In the genomic region with DNA sequence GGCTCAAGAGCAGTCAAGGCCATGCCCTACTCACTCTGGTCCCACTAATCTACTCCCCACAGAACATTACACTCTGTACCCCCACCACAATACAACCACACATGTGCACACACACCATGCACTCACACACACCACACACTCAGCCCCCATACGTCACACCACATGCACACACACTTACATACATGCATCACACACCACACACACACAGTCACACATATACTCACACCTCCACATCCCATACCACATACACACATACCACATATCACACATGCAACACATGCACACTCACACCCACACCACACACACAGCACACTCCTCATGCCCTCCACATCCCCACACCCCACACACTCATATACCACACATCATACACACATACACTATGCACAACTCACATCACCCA, we compare ENCODE assay signal across 16 cellular contexts.
A peak's percentile ranks its signal among the peaks of the same experiment; 100 is the strongest.
DNase-seq lines count a peak whose midpoint lies in the region; ATAC-seq, FAIRE-seq and TF ChIP-seq lines count a peak whose summit lies in the region.
"Had no signal": no experiment of that assay in that cellular context is flagged by ENCODE, and none has a peak within 500 bp of the region (broad histone marks: within the 10 kb centered on the region; RNA-seq: fewer than 3 reads in every experiment).

No MANE protein-coding gene starts in this region.

- no peak overlapping the region for H2BK120ac ChIP-seq in IMR-90 (ENCODE audit: low read depth, low read length)
- H2BK120ac ChIP-seq in mesendoderm (ENCODE audit: low read depth, low read length): no peak overlapping the region

- peak overlapping the region; percentile 11; the same call in 1 of the 2 replicates for H3K4ac ChIP-seq in IMR-90 (ENCODE audit: low read depth, low read length)
- no peak overlapping the region for H3K4ac ChIP-seq in mesendoderm (ENCODE audit: low read depth, low read length)

- peak overlapping the region; percentile 64 for H2BK5ac ChIP-seq in IMR-90 (ENCODE audit: low read depth, low read length, poor library complexity, severe bottlenecking)
- no peak overlapping the region for H2BK5ac ChIP-seq in mesendoderm (ENCODE audit: low read length)

- H3K27ac ChIP-seq in HepG2 (ENCODE audit: extremely low read length, insufficient read depth, low read length): no peak overlapping the region
- H3K27ac ChIP-seq in right lobe of liver: no peak overlapping the region
- no peak overlapping the region for H3K27ac ChIP-seq in IMR-90 (ENCODE audit: insufficient read depth, low read length)
- no peak overlapping the region for H3K27ac ChIP-seq in mesendoderm (ENCODE audit: low read depth, low read length)
- no peak overlapping the region for H3K27ac ChIP-seq in kidney (ENCODE audit: low read depth in 2 of 2, low read length in 2 of 2)
- H3K27ac ChIP-seq: BLaER1 had no signal

- TF ChIP-seq RAD21 in HepG2 (CRISPR knock-in tag; IDR thresholded peaks at IDR 0.05) (no peak), IMR-90 (IDR thresholded peaks at IDR 0.05; ENCODE audit: low read length) (no peak)

- no peak for TF ChIP-seq POLR2A in HepG2 (IDR thresholded peaks at IDR 0.05; ENCODE audit: insufficient read depth in 1 of 2, low read depth in 2 of 2, low read length in 2 of 2)
- TF ChIP-seq POLR2A in right lobe of liver (IDR thresholded peaks at IDR 0.05): no peak
- TF ChIP-seq POLR2A in IMR-90 (IDR thresholded peaks at IDR 0.05; ENCODE audit: low read depth, low read length): no peak

- H2AFZ ChIP-seq in HepG2 (ENCODE audit: low read length) (no peak overlapping the region), IMR-90 (replicated peaks; ENCODE audit: low read length, poor library complexity) (peak overlapping the region; percentile 68)
- H2AFZ ChIP-seq: GM23338 had no signal

- 41% methylated on average over 1 of the region's 1 CpG for WGBS in HepG2 (ENCODE audit: low lambda C conversion rate)
- 67% methylated on average over 1 of the region's 1 CpG for WGBS in right lobe of liver (ENCODE audit: insufficient coverage, low coverage, low lambda C conversion rate, missing lambda C conversion rate)
- WGBS in IMR-90 (ENCODE audit: extremely low coverage in 2 of 2, insufficient read length in 1 of 2), 2 experiments: 67% methylated on average over 1 of the region's 1 CpG; no CpG with 5 or more reads in 1 of the 2 experiments
- no CpG with 5 or more reads among the region's 1 CpG for WGBS in mesendoderm (ENCODE audit: extremely low coverage, insufficient coverage, low lambda C conversion rate)

- no peak overlapping the region for H4K5ac ChIP-seq in IMR-90 (ENCODE audit: low read depth, low read length)
- no peak overlapping the region for H4K5ac ChIP-seq in mesendoderm (ENCODE audit: low read length)

- H3K27me3 ChIP-seq in HepG2 (ENCODE audit: control insufficient read depth in 1 of 2, insufficient read depth in 2 of 2, low read length in 2 of 2): peaks cover 0 to 9% of the 10 kb centered on the region in 2 experiments; a peak in 1 of 5 replicates
- no peaks in the 10 kb centered on the region for H3K27me3 ChIP-seq in right lobe of liver
- H3K27me3 ChIP-seq in IMR-90 (ENCODE audit: control insufficient read depth, insufficient read depth, low read length): no peaks in the 10 kb centered on the region
- H3K27me3 ChIP-seq in mesendoderm (ENCODE audit: insufficient read depth, low read length, poor library complexity): no peaks in the 10 kb centered on the region
- H3K27me3 ChIP-seq: BLaER1 had no signal

- H2AK5ac ChIP-seq in IMR-90 (ENCODE audit: low read depth, low read length) (peak overlapping the region; percentile 86; the same call in 1 of the 2 replicates), mesendoderm (ENCODE audit: low read length) (no peak overlapping the region)

- dilution Hi-C loops in IMR-90 (cut with HindIII; ENCODE audit: low sequenced_read_pairs, unreplicated experiment): no loop called here

- no peaks in the 10 kb centered on the region for H3K79me1 ChIP-seq in IMR-90 (ENCODE audit: low read depth in 1 of 2, low read length in 2 of 2)
- H3K79me1 ChIP-seq in mesendoderm (ENCODE audit: low read length): no peaks in the 10 kb centered on the region

- H2BK15ac ChIP-seq in IMR-90 (ENCODE audit: low read depth, low read length) (no peak overlapping the region; the same call in 2 of the 3 replicates), mesendoderm (replicated peaks; ENCODE audit: low read depth) (no peak overlapping the region)

- FAIRE-seq in HepG2 (lab: Jason Lieb, UNC) (no peak), kidney (lab: Jason Lieb, UNC) (no peak)

- H3K4me2 ChIP-seq in HepG2 (ENCODE audit: low read depth, low read length): no peak overlapping the region
- H3K4me2 ChIP-seq in IMR-90 (ENCODE audit: low read depth, low read length): no peak overlapping the region
- H3K4me2 ChIP-seq in mesendoderm (ENCODE audit: low read length): no peak overlapping the region
- H3K4me2 ChIP-seq: BLaER1, GM23338 had no signal

- H4K8ac ChIP-seq in IMR-90 (ENCODE audit: low read depth in 2 of 2, low read length in 2 of 2) (no peak overlapping the region), mesendoderm (ENCODE audit: low read depth, low read length) (no peak overlapping the region)

- H3K23ac ChIP-seq in IMR-90 (ENCODE audit: low read depth, low read length) (no peak overlapping the region), mesendoderm (ENCODE audit: low read length) (no peak overlapping the region)

- H3K4me1 ChIP-seq in HepG2 (ENCODE audit: insufficient read depth, low read length): peaks cover 12% of the 10 kb centered on the region
- no peaks in the 10 kb centered on the region for H3K4me1 ChIP-seq in right lobe of liver
- peaks cover 12% of the 10 kb centered on the region for H3K4me1 ChIP-seq in IMR-90 (ENCODE audit: control insufficient read depth, insufficient read depth, low read length)
- no peaks in the 10 kb centered on the region for H3K4me1 ChIP-seq in mesendoderm (ENCODE audit: control insufficient read depth, low read depth, low read length)
- H3K4me1 ChIP-seq in kidney (ENCODE audit: control insufficient read depth in 1 of 2, insufficient read depth in 1 of 2, low read depth in 1 of 2, low read length in 2 of 2): no peaks in the 10 kb centered on the region
- H3K4me1 ChIP-seq: BLaER1, Caco-2 had no signal

- CTCF ChIA-PET in HepG2 (lab: Yijun Ruan, JAX; ENCODE audit: low intra/inter-chr PET ratio, low total read pairs): no interaction called here
- CTCF ChIA-PET in IMR-90 (lab: Yijun Ruan, JAX): interaction anchor here (0.6 to 0.9 kb wide), 2 partner anchors 65 to 353 kb away, joined by 3 to 5 read pairs; no protein-coding TSS in a partner anchor

- BruUV-seq in HepG2 (replicated peaks; lab: Mats Ljungman, UMichigan) (no TSS peak), IMR-90 (replicated peaks; lab: Mats Ljungman, UMichigan) (no TSS peak)

- TF ChIP-seq EP300 in HepG2 (IDR thresholded peaks at IDR 0.05; ENCODE audit: low read depth in 2 of 2, low read length in 2 of 2): no peak
- no peak for TF ChIP-seq EP300 in HepG2 (CRISPR knock-in tag; IDR thresholded peaks at IDR 0.05; ENCODE audit: borderline replicate concordance)

- H3K56ac ChIP-seq in IMR-90 (ENCODE audit: extremely low read depth, insufficient read depth, low read length) (no peak overlapping the region), mesendoderm (ENCODE audit: low read length) (peak overlapping the region; percentile 25)

- no peak overlapping the region for H2AK9ac ChIP-seq in IMR-90 (replicated peaks; ENCODE audit: low read depth, low read length, poor library complexity)

- POLR2A ChIA-PET in HepG2 (lab: Yijun Ruan, JAX): no interaction called here
- POLR2A ChIA-PET in IMR-90 (lab: Charles Lee; ENCODE audit: unreplicated experiment): interaction anchor here (0.7 kb wide), 1 partner anchor 9 kb away, joined by 30 read pairs; no protein-coding TSS in a partner anchor

- H3K18ac ChIP-seq in IMR-90 (ENCODE audit: low read depth, low read length): no peak overlapping the region
- H3K18ac ChIP-seq in mesendoderm (ENCODE audit: low read length): no peak overlapping the region

- H3K9me3 ChIP-seq in HepG2 (ENCODE audit: low read length) (no peaks in the 10 kb centered on the region), right lobe of liver (no peaks in the 10 kb centered on the region), IMR-90 (ENCODE audit: control insufficient read depth, insufficient read depth, low read length) (no peaks in the 10 kb centered on the region), kidney (ENCODE audit: control insufficient read depth in 1 of 2, low read length in 2 of 2) (no peaks in the 10 kb centered on the region)
- H3K9me3 ChIP-seq: BLaER1, Caco-2 had no signal

- no peak overlapping the region for H3K14ac ChIP-seq in IMR-90 (replicated peaks; ENCODE audit: low read depth, low read length)

- H3K9me1 ChIP-seq in IMR-90 (ENCODE audit: insufficient read depth, low read length): peaks cover 5% of the 10 kb centered on the region

- H3K79me2 ChIP-seq in HepG2 (ENCODE audit: insufficient read depth, low read length) (no peaks in the 10 kb centered on the region), mesendoderm (ENCODE audit: control insufficient read depth, insufficient read depth, low read length) (no peaks in the 10 kb centered on the region)

- DNase-seq in HepG2 (ENCODE audit: low spot score): no peak
- DNase-seq in right lobe of liver: no peak
- DNase-seq in IMR-90: no peak
- no peak for DNase-seq in mesendoderm
- no peak for DNase-seq in kidney
- DNase-seq in glomerular visceral epithelial cell (ENCODE audit: extremely low spot score): no peak
- DNase-seq: 8988T; AML-193; CD8-positive, alpha-beta memory T cell; HFFc6; KBM-7 had no signal

- H2BK20ac ChIP-seq in IMR-90 (ENCODE audit: low read depth, low read length): no peak overlapping the region

- H4K20me1 ChIP-seq in HepG2 (ENCODE audit: insufficient read depth, low read length) (no peaks in the 10 kb centered on the region), IMR-90 (ENCODE audit: insufficient read depth, low read length) (no peaks in the 10 kb centered on the region)
- H4K20me1 ChIP-seq: BLaER1 had no signal

- no peak for TF ChIP-seq CTCF in HepG2 (CRISPR knock-in tag; IDR thresholded peaks at IDR 0.05)
- TF ChIP-seq CTCF in right lobe of liver (IDR thresholded peaks at IDR 0.05): no peak
- TF ChIP-seq CTCF in IMR-90 (conservative IDR thresholded peaks at IDR 0.05; ENCODE audit: low read depth, low read length): no peak
- no peak for TF ChIP-seq CTCF in kidney (IDR thresholded peaks at IDR 0.05; ENCODE audit: borderline replicate concordance, extremely low read depth, insufficient read depth)

- H3K4me3 ChIP-seq in HepG2 (replicated peaks in 1 of 3; ENCODE audit: insufficient read depth in 1 of 3, low read depth in 2 of 3, low read length in 3 of 3): no peak overlapping the region
- H3K4me3 ChIP-seq in right lobe of liver: no peak overlapping the region
- no peak overlapping the region for H3K4me3 ChIP-seq in IMR-90 (ENCODE audit: insufficient read depth, low read depth, low read length)
- no peak overlapping the region for H3K4me3 ChIP-seq in mesendoderm (ENCODE audit: low read length)
- H3K4me3 ChIP-seq in kidney (ENCODE audit: low read length in 2 of 2): no peak overlapping the region
- H3K4me3 ChIP-seq: BLaER1, GM23338 had no signal

- no peak overlapping the region for H3K9ac ChIP-seq in HepG2 (ENCODE audit: insufficient read depth, low read depth, low read length)
- H3K9ac ChIP-seq in IMR-90 (ENCODE audit: low read depth, low read length): no peak overlapping the region
- H3K9ac ChIP-seq in mesendoderm (ENCODE audit: low read length): no peak overlapping the region
- H3K9ac ChIP-seq in kidney (ENCODE audit: low read length in 2 of 2): no peak overlapping the region
- H3K9ac ChIP-seq: BLaER1 had no signal

- no peak for ATAC-seq in HepG2
- no peak for ATAC-seq in right lobe of liver
- no peak for ATAC-seq in IMR-90 (ENCODE audit: low read depth)
- ATAC-seq in HG03025 (IDR thresholded peaks at IDR 0.05; ENCODE audit: low FRiP score, unreplicated experiment): no peak
- ATAC-seq in HG02981 (IDR thresholded peaks at IDR 0.05; ENCODE audit: unreplicated experiment): no peak

- intact Hi-C loops in HepG2 (cut with micrococcal nuclease; ENCODE audit: unreplicated experiment) (no loop called here), right lobe of liver (cut with DNase I) (no loop called here), IMR-90 (cut with micrococcal nuclease) (no loop called here), kidney (cut with DNase I) (no loop called here)

- in situ Hi-C loops in HepG2 (cut with HindIII; ENCODE audit: extremely low pct_ligation_motif_present, low pct_unique_long_range_greater_than_20kb) (no loop called here), IMR-90 (cut with MboI; ENCODE audit: low sequenced_read_pairs) (no loop called here)

- H4K91ac ChIP-seq in IMR-90 (ENCODE audit: insufficient read depth, low read depth, low read length): no peak overlapping the region

- H3K36me3 ChIP-seq in HepG2 (replicated peaks in 1 of 2; ENCODE audit: control insufficient read depth in 1 of 2, insufficient read depth in 2 of 2, low read length in 2 of 2) (no peaks in the 10 kb centered on the region), right lobe of liver (no peaks in the 10 kb centered on the region), IMR-90 (ENCODE audit: control insufficient read depth, insufficient read depth, low read length) (no peaks in the 10 kb centered on the region), mesendoderm (ENCODE audit: control insufficient read depth, insufficient read depth, low read length) (no peaks in the 10 kb centered on the region), kidney (ENCODE audit: control insufficient read depth in 1 of 2, insufficient read depth in 2 of 2, low read length in 2 of 2) (no peaks in the 10 kb centered on the region)
- H3K36me3 ChIP-seq: BLaER1 had no signal
